Comparison of ENCODE assay signal across 1 cellular context in genomic region chr4:93788712-93789111, GRCh38.
TF ChIP-seq lines count a peak whose summit lies in the region.

No MANE protein-coding gene starts in this region.

TF ChIP-seq in Ishikawa, 13 proteins besides CTCF, POLR2A, EP300 and RAD21 (continued from another document):
- no peak for TF ChIP-seq USF1 (IDR thresholded peaks at IDR 0.05)
- TF ChIP-seq CREB1 (IDR thresholded peaks at IDR 0.05; ENCODE audit: low read depth): no peak
- no peak for TF ChIP-seq REST (IDR thresholded peaks at IDR 0.05; ENCODE audit: low read depth)
- TF ChIP-seq TCF12 (IDR thresholded peaks at IDR 0.05; ENCODE audit: low read depth): no peak
- no peak for TF ChIP-seq NFIC (IDR thresholded peaks at IDR 0.05)
- TF ChIP-seq EGR1 (IDR thresholded peaks at IDR 0.05): no peak
- TF ChIP-seq CEBPB (IDR thresholded peaks at IDR 0.05): no peak
- TF ChIP-seq ZBTB7A (IDR thresholded peaks at IDR 0.05; ENCODE audit: low read depth): no peak
- no peak for TF ChIP-seq TEAD4 (IDR thresholded peaks at IDR 0.05)
- TF ChIP-seq MAX (IDR thresholded peaks at IDR 0.05): no peak
